10 cellular contexts compared by ENCODE assay signal in genomic region chr11:134126197-134126822, GRCh38. TPM values are rescaled to one million over a fixed set of nuclear protein-coding genes. Genes with fewer than 3 reads are reported as not detected.
A peak's percentile ranks its signal among the peaks of the same experiment; 100 is the strongest.
DNase-seq lines count a peak whose midpoint lies in the region; ATAC-seq and TF ChIP-seq lines count a peak whose summit lies in the region.
"Had no signal": no experiment of that assay in that cellular context is flagged by ENCODE, and none has a peak within 500 bp of the region (broad histone marks: within the 10 kb centered on the region; RNA-seq: fewer than 3 reads in every experiment).

No MANE protein-coding gene starts in this region.

- peaks cover 11% of the 10 kb centered on the region for H3K4me1 Mint-ChIP-seq in endodermal cell

- no peak overlapping the region for H3K4me3 Mint-ChIP-seq in endodermal cell

- peaks cover 7% of the 10 kb centered on the region for H3K79me2 ChIP-seq in ACC112 (ENCODE audit: control insufficient read depth, insufficient read depth, low read length, unreplicated experiment)

- H2AFZ ChIP-seq in ACC112 (ENCODE audit: low read length, unreplicated experiment), result no peak overlapping the region

- H3K4me3 ChIP-seq in ACC112 (ENCODE audit: low read depth, low read length), result peak overlapping the region; percentile 81; the same call in 1 of the 2 replicates
- H3K4me3 ChIP-seq in endodermal cell (ENCODE audit: low read length), result no peak overlapping the region

- H3K36me3 ChIP-seq in ACC112 (ENCODE audit: insufficient read depth, low read length) (no peaks in the 10 kb centered on the region), endodermal cell (ENCODE audit: control insufficient read depth, insufficient read depth, low read length) (no peaks in the 10 kb centered on the region)

- H3K36me3 Mint-ChIP-seq in endodermal cell (ENCODE audit: low read depth), result peaks cover 10% of the 10 kb centered on the region

- H3K9me3 Mint-ChIP-seq in endodermal cell, result peaks cover under 1% of the 10 kb centered on the region

- H3K4me1 ChIP-seq in ACC112 (ENCODE audit: control insufficient read depth, insufficient read depth, low read length, unreplicated experiment) (peaks cover 21% of the 10 kb centered on the region), endodermal cell (ENCODE audit: control insufficient read depth, insufficient read depth, low read length) (no peaks in the 10 kb centered on the region)

- peak overlapping the region; percentile 40 for H3K27ac ChIP-seq in ACC112 (ENCODE audit: low read depth, low read length)
- no peak overlapping the region for H3K27ac ChIP-seq in endodermal cell (ENCODE audit: low read depth, low read length)

- H3K9ac ChIP-seq in endodermal cell (ENCODE audit: extremely low read depth, low read length, poor library complexity, severe bottlenecking), result no peak overlapping the region

- WGBS in endodermal cell (ENCODE audit: insufficient coverage in 1 of 2, insufficient read length in 1 of 2), 2 experiments, result 43 to 71% methylated on average over 1 of the region's 1 CpG

- H3K27me3 ChIP-seq in ACC112 (ENCODE audit: insufficient read depth, low read length), result no peaks in the 10 kb centered on the region
- no peaks in the 10 kb centered on the region for H3K27me3 ChIP-seq in endodermal cell (ENCODE audit: control insufficient read depth, insufficient read depth, low read length, poor library complexity, severe bottlenecking)

- peak; percentile 50 for DNase-seq in HS-5 (ENCODE audit: low read depth)
- DNase-seq in endodermal cell, result peak; percentile 69
- DNase-seq in midbrain (lab: John Stamatoyannopoulos, UW), result peak; percentile 60
- no peak for DNase-seq in SHP77 treated with DMSO at 0.1 percent for 48 hours (lab: John Stamatoyannopoulos, UW)
- no peak for DNase-seq in retina
- DNase-seq: activated gamma-delta T cell treated with Interleukin-2 at 50 U/mL for 16 hours, DMS79 treated with DMSO at 0.1 percent for 48 hours had no signal

- peaks cover 12% of the 10 kb centered on the region for H3K9me3 ChIP-seq in endodermal cell (ENCODE audit: control insufficient read depth, low read length)

- H3K27me3 Mint-ChIP-seq in endodermal cell (ENCODE audit: insufficient read depth), result peaks cover 28% of the 10 kb centered on the region

- H3K27ac Mint-ChIP-seq in endodermal cell, result no peak overlapping the region

- no peak for TF ChIP-seq CTCF in endodermal cell (conservative IDR thresholded peaks at IDR 0.05)

- ATAC-seq in GM21390 (IDR thresholded peaks at IDR 0.05; ENCODE audit: unreplicated experiment), result no peak
- ATAC-seq in HG02610 (IDR thresholded peaks at IDR 0.05; ENCODE audit: unreplicated experiment), result no peak

RNA-seq across cellular contexts. Expression of gene JAM3, which starts 57.4 kb away (rescaled TPM):
- 10 to 100 TPM; 35.8 to 41.8 TPM for total RNA-seq in endodermal cell
- 110 TPM for polyA plus RNA-seq in endodermal cell (2013, experiment 1 of 2)
- 105 TPM for polyA plus RNA-seq in endodermal cell (2013, experiment 2 of 2)

Comparison
In these comparisons a context has a peak if more than half of its experiments do, and no peak if none do; other contexts are left out.
1. DNase-seq: peak in HS-5 (single experiment), endodermal cell (single experiment) and midbrain (single experiment); none in SHP77 treated with DMSO at 0.1 percent for 48 hours (single experiment) and retina (single experiment).